14 cellular contexts compared by ENCODE assay signal in the genomic region with DNA sequence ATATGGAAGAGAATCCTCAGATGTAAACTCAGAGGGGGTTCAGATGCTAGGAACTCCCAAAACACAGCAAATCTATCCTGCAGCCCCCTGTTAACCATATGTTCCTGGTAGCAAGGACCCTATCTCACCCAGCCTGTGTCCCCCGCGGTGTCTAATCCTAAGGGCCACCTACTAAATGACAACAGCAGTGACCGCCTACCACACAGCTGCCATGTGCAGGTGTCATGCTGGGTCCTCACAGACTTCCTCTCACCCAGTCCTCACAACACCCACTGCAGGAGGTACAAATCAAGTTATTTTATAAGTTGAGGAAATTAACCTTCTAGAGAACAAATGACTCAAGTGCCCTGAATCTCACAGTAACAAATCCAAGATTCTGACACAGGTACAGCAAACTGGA.
DNase-seq lines count a peak whose midpoint lies in the region; ATAC-seq, FAIRE-seq and TF ChIP-seq lines count a peak whose summit lies in the region.
"Had no signal": no experiment of that assay in that cellular context is flagged by ENCODE, and none has a peak within 500 bp of the region (broad histone marks: within the 10 kb centered on the region; RNA-seq: fewer than 3 reads in every experiment).

No MANE protein-coding gene starts in this region.

- H3K4me3 ChIP-seq in mammary epithelial cell (replicated peaks in 1 of 3; ENCODE audit: insufficient read depth in 1 of 3, low read depth in 2 of 3, low read length in 3 of 3) = no peak overlapping the region
- H3K4me3 ChIP-seq in kidney (ENCODE audit: low read length in 2 of 2) = no peak overlapping the region

- FAIRE-seq in kidney (lab: Jason Lieb, UNC) = no peak

- in situ Hi-C loops in mammary epithelial cell (cut with MboI; ENCODE audit: low sequenced_read_pairs in 2 of 2) = no loop called here

- H3K9me3 Mint-ChIP-seq in stimulated activated naive CD8-positive, alpha-beta T cell treated with anti-CD3 and anti-CD28 coated beads, Interleukin-15, Interleukin-2, amounts not matched to agents 100 ng/mL and 50 ng/mL, for 24 hours = no peaks in the 10 kb centered on the region
- no peaks in the 10 kb centered on the region for H3K9me3 Mint-ChIP-seq in naive B cell

- CTCF ChIA-PET in mammary epithelial cell (lab: Charles Lee; ENCODE audit: low non-redundant PET) = no interaction called here

- ATAC-seq in stimulated activated naive CD8-positive, alpha-beta T cell treated with anti-CD3 and anti-CD28 coated beads, Interleukin-15, Interleukin-2, amounts not matched to agents 100 U/mL and 50 U/mL, for 24 hours = no peak
- no peak for ATAC-seq in naive B cell (ENCODE audit: low read depth in 2 of 2)
- no peak for ATAC-seq in HG02798 (IDR thresholded peaks at IDR 0.05; ENCODE audit: poor library complexity, unreplicated experiment)
- no peak for ATAC-seq in HG03025 (IDR thresholded peaks at IDR 0.05; ENCODE audit: low FRiP score, unreplicated experiment)
- ATAC-seq: HCT116 had no signal

- DNase-seq in stimulated activated naive CD8-positive, alpha-beta T cell treated with anti-CD3 and anti-CD28 coated beads, Interleukin-15, Interleukin-2, amounts not matched to agents 100 U/mL and 50 U/mL, for 24 hours = no peak
- no peak for DNase-seq in mammary epithelial cell
- DNase-seq in naive B cell = no peak
- no peak for DNase-seq in kidney
- DNase-seq in NCI-H2196 (lab: John Stamatoyannopoulos, UW; ENCODE audit: unreplicated experiment) = no peak
- DNase-seq: amniotic stem cell; BE2C; effector memory CD4-positive, alpha-beta T cell; NCI-H1105; stimulated activated CD4-positive, alpha-beta T cell treated with anti-CD3 and anti-CD28 coated beads, Interleukin-12 subunit alpha, Interleukin-12 subunit beta, amount 100 ng/mL, for 4 hours had no signal

- H4K20me1 ChIP-seq in mammary epithelial cell (ENCODE audit: insufficient read depth, low read length) = no peaks in the 10 kb centered on the region

- peaks cover 74% of the 10 kb centered on the region for H3K79me2 ChIP-seq in mammary epithelial cell (ENCODE audit: insufficient read depth, low read length)

- H3K27me3 Mint-ChIP-seq in stimulated activated naive CD8-positive, alpha-beta T cell treated with anti-CD3 and anti-CD28 coated beads, Interleukin-15, Interleukin-2, amounts not matched to agents 100 ng/mL and 50 ng/mL, for 24 hours = no peaks in the 10 kb centered on the region
- no peaks in the 10 kb centered on the region for H3K27me3 Mint-ChIP-seq in naive B cell

- no peak overlapping the region for H3K4me3 Mint-ChIP-seq in stimulated activated naive CD8-positive, alpha-beta T cell treated with anti-CD3 and anti-CD28 coated beads, Interleukin-15, Interleukin-2, amounts not matched to agents 100 ng/mL and 50 ng/mL, for 24 hours
- H3K4me3 Mint-ChIP-seq in naive B cell = peak overlapping the region in 2 of 8 donors; percentile 27 to 56

- H3K9me3 ChIP-seq in mammary epithelial cell (replicated peaks; ENCODE audit: insufficient read depth, low read length) (no peaks in the 10 kb centered on the region), kidney (ENCODE audit: control insufficient read depth in 1 of 2, low read length in 2 of 2) (no peaks in the 10 kb centered on the region)
- H3K9me3 ChIP-seq: BE2C had no signal

- intact Hi-C loops in mammary epithelial cell (cut with micrococcal nuclease) (loop anchor here (2.0 kb wide), 2 partner anchors 45 to 71 kb away; no protein-coding TSS in a partner anchor), kidney (cut with DNase I) (no loop called here)

- H3K4me2 ChIP-seq in mammary epithelial cell (ENCODE audit: insufficient read depth, low read depth, low read length) = no peak overlapping the region

- no peaks in the 10 kb centered on the region for H3K27me3 ChIP-seq in mammary epithelial cell (ENCODE audit: insufficient read depth, low read length)
- H3K27me3 ChIP-seq: BE2C had no signal

- H3K9ac ChIP-seq in mammary epithelial cell (ENCODE audit: insufficient read depth, low read length) = no peak overlapping the region
- no peak overlapping the region for H3K9ac ChIP-seq in kidney (ENCODE audit: low read length in 2 of 2)

- H3K36me3 ChIP-seq in mammary epithelial cell (ENCODE audit: insufficient read depth, low read length) (peaks cover 2% of the 10 kb centered on the region), kidney (ENCODE audit: control insufficient read depth in 1 of 2, insufficient read depth in 2 of 2, low read length in 2 of 2) (no peaks in the 10 kb centered on the region)
- H3K36me3 ChIP-seq: BE2C had no signal

- H3K27ac Mint-ChIP-seq in stimulated activated naive CD8-positive, alpha-beta T cell treated with anti-CD3 and anti-CD28 coated beads, Interleukin-15, Interleukin-2, amounts not matched to agents 100 ng/mL and 50 ng/mL, for 24 hours = peak overlapping the region; percentile 37
- H3K27ac Mint-ChIP-seq in naive B cell = peak overlapping the region in 5 of 6 donors; percentile 12 to 89 (median 26)

- TF ChIP-seq CTCF in mammary epithelial cell (conservative IDR thresholded peaks at IDR 0.05 in 1 of 2, IDR thresholded peaks at IDR 0.05 in 1 of 2; ENCODE audit: extremely low read depth in 1 of 2, insufficient read depth in 1 of 2, low read depth in 1 of 2, low read length in 2 of 2) = no peak
- no peak for TF ChIP-seq CTCF in kidney (IDR thresholded peaks at IDR 0.05; ENCODE audit: borderline replicate concordance, extremely low read depth, insufficient read depth)

- BruUV-seq in mammary epithelial cell (replicated peaks; lab: Mats Ljungman, UMichigan) = no TSS peak

- H2AFZ ChIP-seq in mammary epithelial cell (ENCODE audit: low read depth, low read length) = no peak overlapping the region

- H3K27ac ChIP-seq in mammary epithelial cell (ENCODE audit: insufficient read depth, low read depth, low read length) = peak overlapping the region; percentile 89
- H3K27ac ChIP-seq in kidney (ENCODE audit: low read depth in 2 of 2, low read length in 2 of 2) = peak overlapping the region in 1 of 2 donors; percentile 20

- H3K4me1 ChIP-seq in mammary epithelial cell (ENCODE audit: insufficient read depth, low read length) (peaks cover 82% of the 10 kb centered on the region), kidney (ENCODE audit: control insufficient read depth in 1 of 2, insufficient read depth in 1 of 2, low read depth in 1 of 2, low read length in 2 of 2) (peaks cover 44 to 50% of the 10 kb centered on the region in 2 donors)

- H3K36me3 Mint-ChIP-seq in stimulated activated naive CD8-positive, alpha-beta T cell treated with anti-CD3 and anti-CD28 coated beads, Interleukin-15, Interleukin-2, amounts not matched to agents 100 ng/mL and 50 ng/mL, for 24 hours (ENCODE audit: low read depth) = peaks cover 4% of the 10 kb centered on the region
- H3K36me3 Mint-ChIP-seq in naive B cell = no peaks in the 10 kb centered on the region

- H3K4me1 Mint-ChIP-seq in stimulated activated naive CD8-positive, alpha-beta T cell treated with anti-CD3 and anti-CD28 coated beads, Interleukin-15, Interleukin-2, amounts not matched to agents 100 ng/mL and 50 ng/mL, for 24 hours (ENCODE audit: low read depth) = peaks cover 89% of the 10 kb centered on the region
- peaks cover 62 to 81% (median 74%) of the 10 kb centered on the region in 3 donors for H3K4me1 Mint-ChIP-seq in naive B cell

- 100% methylated on average over 3 of the region's 3 CpGs for WGBS in mammary epithelial cell (ENCODE audit: low coverage, missing lambda C conversion rate)

- dilution Hi-C loops in mammary epithelial cell (cut with HindIII; ENCODE audit: low sequenced_read_pairs) = loop anchor here (5.0 kb wide), 2 partner anchors 35 to 100 kb away; no protein-coding TSS in a partner anchor
